Comparison of ENCODE assay signal across 13 cellular contexts in the genomic region with DNA sequence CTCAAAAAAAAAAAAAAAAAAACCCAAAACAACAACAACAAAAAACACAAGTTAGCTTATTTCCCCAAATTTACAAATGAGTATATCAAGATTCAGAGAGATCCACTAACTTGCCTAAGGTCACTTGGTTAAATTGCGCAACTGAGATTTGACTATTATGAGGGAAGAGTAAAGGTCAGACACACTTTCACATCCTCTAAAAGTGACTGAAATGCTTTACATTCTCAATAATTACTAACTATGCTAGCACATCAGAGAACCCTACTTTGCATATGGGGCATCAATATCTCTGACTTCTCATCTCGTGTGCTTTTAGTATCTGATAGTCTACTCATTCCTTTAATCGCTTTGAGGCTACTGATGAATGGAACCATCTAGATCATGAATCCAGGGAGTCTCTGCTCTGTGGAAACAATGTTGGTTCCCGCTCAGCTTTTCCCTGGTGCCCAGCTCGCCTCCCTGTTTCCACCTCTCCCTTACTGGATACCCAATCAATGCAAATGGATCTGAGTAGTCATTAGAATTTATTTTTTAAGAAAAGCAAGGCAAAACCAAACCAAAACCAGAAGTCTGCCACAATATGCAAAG.
DNase-seq lines count a peak whose midpoint lies in the region; ATAC-seq, FAIRE-seq and TF ChIP-seq lines count a peak whose summit lies in the region.
"Had no signal": no experiment of that assay in that cellular context is flagged by ENCODE, and none has a peak within 500 bp of the region (broad histone marks: within the 10 kb centered on the region; RNA-seq: fewer than 3 reads in every experiment).

No MANE protein-coding gene starts in this region.

- H3K36me3 ChIP-seq in thyroid gland (no peaks in the 10 kb centered on the region), pancreas (no peaks in the 10 kb centered on the region)
- H3K36me3 ChIP-seq: tibial artery had no signal

- H3K27me3 Mint-ChIP-seq in stimulated activated naive B cell treated with anti-CD40 and anti-IgM and Interleukin-4, amounts not matched to agents 10 μg/mL and 1 μg/mL and 100 μg/mL, for 72 hours = peaks cover 0 to 9% of the 10 kb centered on the region in 2 donors

- TF ChIP-seq CTCF in thyroid gland (IDR thresholded peaks at IDR 0.05) (no peak), pancreas (IDR thresholded peaks at IDR 0.05) (no peak)

- H3K27ac ChIP-seq in thyroid gland (no peak overlapping the region), pancreas (no peak overlapping the region)
- H3K27ac ChIP-seq: HL-60, tibial artery had no signal

- no peak for FAIRE-seq in pancreas (lab: Jason Lieb, UNC)

- no peaks in the 10 kb centered on the region for H3K9me3 ChIP-seq in thyroid gland
- H3K9me3 ChIP-seq in pancreas = no peaks in the 10 kb centered on the region
- H3K9me3 ChIP-seq: tibial artery had no signal

- no peaks in the 10 kb centered on the region for H3K4me1 ChIP-seq in thyroid gland
- no peaks in the 10 kb centered on the region for H3K4me1 ChIP-seq in pancreas
- H3K4me1 ChIP-seq: tibial artery had no signal

- no peak overlapping the region for H3K4me3 Mint-ChIP-seq in stimulated activated naive B cell treated with anti-CD40 and anti-IgM and Interleukin-4, amounts not matched to agents 10 μg/mL and 1 μg/mL and 100 μg/mL, for 72 hours
- H3K4me3 Mint-ChIP-seq: nephron progenitor cell had no signal

- no peak overlapping the region for H3K27ac Mint-ChIP-seq in stimulated activated naive B cell treated with anti-CD40 and anti-IgM and Interleukin-4, amounts not matched to agents 10 μg/mL and 1 μg/mL and 100 μg/mL, for 72 hours
- H3K27ac Mint-ChIP-seq: nephron progenitor cell had no signal

- H3K4me3 ChIP-seq in thyroid gland (replicated peaks in 1 of 3) = no peak overlapping the region
- no peak overlapping the region for H3K4me3 ChIP-seq in pancreas
- H3K4me3 ChIP-seq: tibial artery had no signal

- H3K27me3 ChIP-seq in thyroid gland (no peaks in the 10 kb centered on the region), pancreas (no peaks in the 10 kb centered on the region)
- H3K27me3 ChIP-seq: tibial artery had no signal

- WGBS in thyroid gland, 2 donors = 94 to 96% methylated on average over 5 of the region's 5 CpGs
- WGBS in pancreas, 2 donors = 85 to 88% methylated on average over 5 of the region's 5 CpGs

- no peak for TF ChIP-seq POLR2A in thyroid gland (IDR thresholded peaks at IDR 0.05)

- peaks cover 20 to 21% of the 10 kb centered on the region in 2 donors for H3K9me3 Mint-ChIP-seq in stimulated activated naive B cell treated with anti-CD40 and anti-IgM and Interleukin-4, amounts not matched to agents 10 μg/mL and 1 μg/mL and 100 μg/mL, for 72 hours

- H3K4me1 Mint-ChIP-seq in stimulated activated naive B cell treated with anti-CD40 and anti-IgM and Interleukin-4, amounts not matched to agents 10 μg/mL and 1 μg/mL and 100 μg/mL, for 72 hours = peaks cover 12 to 17% of the 10 kb centered on the region in 2 donors
- H3K4me1 Mint-ChIP-seq: nephron progenitor cell had no signal

- intact Hi-C loops in thyroid gland (cut with DNase I) (no loop called here), pancreas (cut with DNase I) (no loop called here)

- DNase-seq in stimulated activated naive B cell treated with anti-CD40 and anti-IgM and Interleukin-4, amounts not matched to agents 10 μg/mL and 1 μg/mL and 100 μg/mL, for 72 hours = no peak
- DNase-seq in thyroid gland = no peak
- DNase-seq in pancreas = no peak
- DNase-seq in NCI-H345 (lab: John Stamatoyannopoulos, UW) = no peak
- DNase-seq: amniotic stem cell; NCI-H2029 treated with DMSO at 0.1 percent for 48 hours; nephron progenitor cell; stimulated activated CD4-positive, alpha-beta T cell treated with anti-CD3 and anti-CD28 coated beads, Interleukin-2, amount 100 ng/mL, for 48 hours; tibial artery had no signal

- ATAC-seq in GM19324 (IDR thresholded peaks at IDR 0.05; ENCODE audit: low FRiP score, unreplicated experiment) (peak; percentile 95), HG02678 (IDR thresholded peaks at IDR 0.05; ENCODE audit: unreplicated experiment) (peak; percentile 90), HG03460 (IDR thresholded peaks at IDR 0.05; ENCODE audit: unreplicated experiment) (peak; percentile 93), pancreas (no peak)
- ATAC-seq in stimulated activated naive B cell treated with anti-CD40 and anti-IgM and Interleukin-4, amounts not matched to agents 10 μg/mL and 1 μg/mL and 100 μg/mL, for 72 hours (replicated peaks) = peak; percentile 95

- peaks cover 2 to 5% of the 10 kb centered on the region in 2 donors for H3K36me3 Mint-ChIP-seq in stimulated activated naive B cell treated with anti-CD40 and anti-IgM and Interleukin-4, amounts not matched to agents 10 μg/mL and 1 μg/mL and 100 μg/mL, for 72 hours

Comparison
In these comparisons a context has a peak if more than half of its experiments do, and no peak if none do; other contexts are left out.
1. ATAC-seq: peak in GM19324 (single experiment), HG02678 (single experiment), HG03460 (single experiment) and stimulated activated naive B cell treated with anti-CD40 and anti-IgM and Interleukin-4, amounts not matched to agents 10 μg/mL and 1 μg/mL and 100 μg/mL, for 72 hours (2 of 2); none in pancreas (0 of 4).